In genomic region chr1:173853074-173853473, GRCh38 we compare ENCODE assay signal across 14 cellular contexts. TPM values are rescaled to one million over a fixed set of nuclear protein-coding genes. Genes with fewer than 3 reads are reported as not detected.
A peak's percentile ranks its signal among the peaks of the same experiment; 100 is the strongest.
DNase-seq lines count a peak whose midpoint lies in the region; ATAC-seq and TF ChIP-seq lines count a peak whose summit lies in the region.
"Had no signal": no experiment of that assay in that cellular context is flagged by ENCODE, and none has a peak within 500 bp of the region (broad histone marks: within the 10 kb centered on the region; RNA-seq: fewer than 3 reads in every experiment).

No MANE protein-coding gene starts in this region.

- H3K4me3 ChIP-seq in left ventricle myocardium inferior (no peak overlapping the region), left lung (no peak overlapping the region)

- H3K27ac ChIP-seq in left ventricle myocardium inferior (replicated peaks) (peak overlapping the region; percentile 61), left lung (peak overlapping the region; percentile 36 to 69)

- intact Hi-C loops in left ventricle myocardium inferior (cut with micrococcal nuclease) (no loop called here), cardiac septum (cut with DNase I) (no loop called here), left lung (cut with DNase I) (no loop called here)

- H3K4me1 ChIP-seq in left ventricle myocardium inferior (peaks cover 5% of the 10 kb centered on the region), left lung (peaks cover 7 to 15% of the 10 kb centered on the region in 2 donors)

- no peaks in the 10 kb centered on the region for H3K9me3 Mint-ChIP-seq in effector memory CD8-positive, alpha-beta T cell
- H3K9me3 Mint-ChIP-seq: naive thymus-derived CD8-positive, alpha-beta T cell; stimulated activated naive CD8-positive, alpha-beta T cell treated with anti-CD3 and anti-CD28 coated beads, Interleukin-15, amount 100 ng/mL, for 72 hours had no signal

- no peaks in the 10 kb centered on the region for H3K4me1 Mint-ChIP-seq in effector memory CD8-positive, alpha-beta T cell (ENCODE audit: low read depth in 2 of 2)
- H3K4me1 Mint-ChIP-seq: stimulated activated naive CD8-positive, alpha-beta T cell treated with anti-CD3 and anti-CD28 coated beads, Interleukin-15, amount 100 ng/mL, for 72 hours had no signal

- no peak overlapping the region for H3K4me3 Mint-ChIP-seq in effector memory CD8-positive, alpha-beta T cell
- H3K4me3 Mint-ChIP-seq: naive thymus-derived CD8-positive, alpha-beta T cell; stimulated activated naive CD8-positive, alpha-beta T cell treated with anti-CD3 and anti-CD28 coated beads, Interleukin-15, amount 100 ng/mL, for 72 hours had no signal

- H3K9me3 ChIP-seq in left ventricle myocardium inferior (replicated peaks) (no peaks in the 10 kb centered on the region), left lung (no peaks in the 10 kb centered on the region)

- peaks cover 64% of the 10 kb centered on the region for H3K36me3 ChIP-seq in left ventricle myocardium inferior
- peaks cover 0 to 76% of the 10 kb centered on the region in 2 donors for H3K36me3 ChIP-seq in left lung

- peaks cover 50% of the 10 kb centered on the region for H3K36me3 Mint-ChIP-seq in effector memory CD8-positive, alpha-beta T cell (ENCODE audit: insufficient read depth)

- no peaks in the 10 kb centered on the region for H3K27me3 Mint-ChIP-seq in effector memory CD8-positive, alpha-beta T cell
- H3K27me3 Mint-ChIP-seq: naive thymus-derived CD8-positive, alpha-beta T cell; stimulated activated naive CD8-positive, alpha-beta T cell treated with anti-CD3 and anti-CD28 coated beads, Interleukin-15, amount 100 ng/mL, for 72 hours had no signal

- in situ Hi-C loops in ACHN (cut with HindIII; ENCODE audit: low pct_ligation_motif_present, low pct_unique_long_range_greater_than_20kb, low sequenced_read_pairs) = no loop called here

- peak overlapping the region; percentile 46 to 57 for H3K27ac Mint-ChIP-seq in effector memory CD8-positive, alpha-beta T cell
- H3K27ac Mint-ChIP-seq: stimulated activated naive CD8-positive, alpha-beta T cell treated with anti-CD3 and anti-CD28 coated beads, Interleukin-15, amount 100 ng/mL, for 72 hours had no signal

- no peak for ATAC-seq in effector memory CD8-positive, alpha-beta T cell (replicated peaks)
- peak; percentile 82 for ATAC-seq in left lung
- ATAC-seq: HCT116; naive thymus-derived CD8-positive, alpha-beta T cell; stimulated activated naive CD8-positive, alpha-beta T cell treated with anti-CD3 and anti-CD28 coated beads, Interleukin-15, amount 100 ng/mL, for 72 hours had no signal

- DNase-seq in left ventricle myocardium inferior (no peak), cardiac septum (ENCODE audit: low spot score) (no peak), left lung (no peak), ACHN (no peak), medulla oblongata (ENCODE audit: extremely low spot score) (no peak), NCI-H774 (lab: John Stamatoyannopoulos, UW) (no peak), NCI-H69 (lab: John Stamatoyannopoulos, UW) (no peak)
- DNase-seq in effector memory CD8-positive, alpha-beta T cell = no peak
- DNase-seq: activated CD8-positive, alpha-beta memory T cell treated with anti-CD3 and anti-CD28 coated beads, Interleukin-2, amount 50 U/mL, for 4 hours; hippocampal formation; naive thymus-derived CD8-positive, alpha-beta T cell; NCI-H1105; stimulated activated naive CD8-positive, alpha-beta T cell treated with anti-CD3 and anti-CD28 coated beads, Interleukin-15, amount 100 ng/mL, for 72 hours had no signal

- H3K27me3 ChIP-seq in left ventricle myocardium inferior (ENCODE audit: low read depth) = no peaks in the 10 kb centered on the region
- H3K27me3 ChIP-seq in left lung = no peaks in the 10 kb centered on the region

- no peak for TF ChIP-seq CTCF in left ventricle myocardium inferior (IDR thresholded peaks at IDR 0.05; ENCODE audit: borderline replicate concordance)
- no peak for TF ChIP-seq CTCF in left lung (IDR thresholded peaks at IDR 0.05)

RNA-seq across cellular contexts. Expression of gene GAS5, which starts 14.7 kb away (rescaled TPM):
- total RNA-seq in left ventricle myocardium inferior (50.5 TPM), cardiac septum (58.0 TPM), left lung (100 to 1,000 TPM; 260 to 261 TPM)

RNA-seq across cellular contexts. Expression of gene ZBTB37, which starts 15.1 kb away (rescaled TPM):
- 7.6 TPM for total RNA-seq in left ventricle myocardium inferior
- 14.3 TPM for total RNA-seq in cardiac septum
- total RNA-seq in left lung = 10 to 100 TPM; 10.0 to 11.6 TPM

RNA-seq across cellular contexts. Expression of gene CENPL, which starts 28.4 kb away (rescaled TPM):
- total RNA-seq in left ventricle myocardium inferior (4.2 TPM), cardiac septum (3.9 TPM), left lung (1 to 10 TPM; 7.2 to 8.3 TPM)

RNA-seq across cellular contexts. Expression of gene DARS2, which starts 28.6 kb away (rescaled TPM):
- 15.1 TPM for total RNA-seq in left ventricle myocardium inferior
- total RNA-seq in cardiac septum = 12.5 TPM
- total RNA-seq in left lung = 10 to 100 TPM; 20.5 to 21.1 TPM
